ENCODE assay signal across 8 cellular contexts in genomic region chr17:62064029-62064790, GRCh38. TPM values are rescaled to one million over a fixed set of nuclear protein-coding genes. Genes with fewer than 3 reads are reported as not detected.
DNase-seq lines count a peak whose midpoint lies in the region; ATAC-seq and TF ChIP-seq lines count a peak whose summit lies in the region.

No MANE protein-coding gene starts in this region.

- TF ChIP-seq CTCF in RWPE2 (IDR thresholded peaks at IDR 0.05; ENCODE audit: poor library complexity, severe bottlenecking) (no peak), nephron (IDR thresholded peaks at IDR 0.05; ENCODE audit: unreplicated experiment in 3 of 3) (no peak)

- peak; percentile 25 to 26 for ATAC-seq in activated T-cell treated with anti-CD3 and anti-CD28 coated beads, Interleukin-2, amount 50 U/mL, for 4 hours
- peak; percentile 32 for ATAC-seq in RWPE2 (ENCODE audit: low read depth)
- ATAC-seq in HG03432 (IDR thresholded peaks at IDR 0.05; ENCODE audit: unreplicated experiment), result no peak

- no peaks in the 10 kb centered on the region for H3K27me3 Mint-ChIP-seq in activated T-cell treated with anti-CD3 and anti-CD28 coated beads, Interleukin-2, amount 50 U/mL, for 4 hours (ENCODE audit: low read depth)
- no peaks in the 10 kb centered on the region for H3K27me3 Mint-ChIP-seq in nephron (ENCODE audit: low read depth)

- H3K4me3 Mint-ChIP-seq in activated T-cell treated with anti-CD3 and anti-CD28 coated beads, Interleukin-2, amount 50 U/mL, for 4 hours, result peak overlapping the region; percentile 95
- H3K4me3 Mint-ChIP-seq in nephron, result peak overlapping the region; percentile 95 to 99 (median 99)

- H3K36me3 ChIP-seq in RWPE2 (ENCODE audit: low read depth) (peaks cover 43% of the 10 kb centered on the region), endocrine pancreas (ENCODE audit: control insufficient read depth, insufficient read depth, low read length) (no peaks in the 10 kb centered on the region)

- H3K4me1 Mint-ChIP-seq in activated T-cell treated with anti-CD3 and anti-CD28 coated beads, Interleukin-2, amount 50 U/mL, for 4 hours (ENCODE audit: low read depth), result peaks cover 38% of the 10 kb centered on the region
- H3K4me1 Mint-ChIP-seq in nephron, result peaks cover 29% of the 10 kb centered on the region

- H3K4me3 ChIP-seq in RWPE2 (ENCODE audit: severe bottlenecking), result peak overlapping the region; percentile 93
- H3K4me3 ChIP-seq in endocrine pancreas (ENCODE audit: control insufficient read depth, insufficient read depth, low read length), result peak overlapping the region; percentile 99

- peak overlapping the region; percentile 92 to 98 (median 98) for H3K27ac Mint-ChIP-seq in nephron

- H3K9me3 ChIP-seq in RWPE2 (ENCODE audit: severe bottlenecking), result no peaks in the 10 kb centered on the region
- no peaks in the 10 kb centered on the region for H3K9me3 ChIP-seq in endocrine pancreas (ENCODE audit: control insufficient read depth, low read length)

- no peak for DNase-seq in activated T-cell treated with anti-CD3 and anti-CD28 coated beads, Interleukin-2, amount 50 U/mL, for 4 hours
- DNase-seq in activated T-cell treated with anti-CD3 and anti-CD28 coated beads for 4 hours, result no peak
- DNase-seq in RWPE2 (ENCODE audit: low spot score), result no peak
- no peak for DNase-seq in stimulated activated CD8-positive, alpha-beta memory T cell treated with anti-CD3 and anti-CD28 coated beads, Interleukin-4, amount 100 ng/mL, for 48 hours
- no peak for DNase-seq in NCI-H2227 treated with DMSO at 0.1 percent for 48 hours (lab: John Stamatoyannopoulos, UW)

- H3K4me1 ChIP-seq in RWPE2 (ENCODE audit: insufficient read depth, poor library complexity, severe bottlenecking) (peaks cover 23% of the 10 kb centered on the region), endocrine pancreas (ENCODE audit: control insufficient read depth, insufficient read depth, low read length) (peaks cover 30% of the 10 kb centered on the region)

- peak overlapping the region; percentile 77 for H3K27ac ChIP-seq in RWPE2 (ENCODE audit: poor library complexity, severe bottlenecking)

- peak overlapping the region; percentile 73 for H3K9ac ChIP-seq in endocrine pancreas (ENCODE audit: control insufficient read depth, insufficient read depth, low read length)

- no peaks in the 10 kb centered on the region for H3K9me3 Mint-ChIP-seq in activated T-cell treated with anti-CD3 and anti-CD28 coated beads, Interleukin-2, amount 50 U/mL, for 4 hours
- no peaks in the 10 kb centered on the region for H3K9me3 Mint-ChIP-seq in nephron

- peaks cover 14% of the 10 kb centered on the region for H3K36me3 Mint-ChIP-seq in activated T-cell treated with anti-CD3 and anti-CD28 coated beads, Interleukin-2, amount 50 U/mL, for 4 hours (ENCODE audit: insufficient read depth)
- peaks cover 21% of the 10 kb centered on the region for H3K36me3 Mint-ChIP-seq in nephron (ENCODE audit: low read depth)

- no peaks in the 10 kb centered on the region for H3K27me3 ChIP-seq in RWPE2 (ENCODE audit: insufficient read depth, poor library complexity, severe bottlenecking)
- no peaks in the 10 kb centered on the region for H3K27me3 ChIP-seq in endocrine pancreas (ENCODE audit: control insufficient read depth, insufficient read depth, low read length)

RNA-seq across cellular contexts. Expression of gene MED13, which starts 0.9 kb away (rescaled TPM):
- 10 to 100 TPM; 45.6 to 51.7 (median 51.0) TPM for total RNA-seq in activated T-cell treated with anti-CD3 and anti-CD28 coated beads, Interleukin-2, amount 50 U/mL, for 4 hours
